In genomic region chr13:82627183-82627582, GRCh38 we compare ENCODE assay signal across 17 cellular contexts.
DNase-seq lines count a peak whose midpoint lies in the region; ATAC-seq and TF ChIP-seq lines count a peak whose summit lies in the region.
"Had no signal": no experiment of that assay in that cellular context is flagged by ENCODE, and none has a peak within 500 bp of the region (broad histone marks: within the 10 kb centered on the region; RNA-seq: fewer than 3 reads in every experiment).

No MANE protein-coding gene starts in this region.

- H3K4me3 ChIP-seq in astrocyte of the spinal cord (ENCODE audit: low read depth, low read length), result no peak overlapping the region
- H3K4me3 ChIP-seq: gastrocnemius medialis, right atrium auricular region, tibial nerve had no signal

- peak; percentile 34 for DNase-seq in NCI-H1105 treated with DMSO at 0.1 percent for 48 hours (lab: John Stamatoyannopoulos, UW)
- no peak for DNase-seq in NCI-H1105 (lab: John Stamatoyannopoulos, UW)
- peak; percentile 24 for DNase-seq in NCI-H1436 (lab: John Stamatoyannopoulos, UW)
- peak; percentile 51 for DNase-seq in astrocyte of the spinal cord (ENCODE audit: low read depth, low spot score)
- DNase-seq in non-pigmented ciliary epithelial cell (ENCODE audit: low read depth), result peak; percentile 61
- no peak for DNase-seq in NCI-H1694 treated with DMSO at 0.1 percent for 48 hours (lab: John Stamatoyannopoulos, UW)
- no peak for DNase-seq in NOMO-1 treated with DMSO at 0.1 percent for 48 hours (lab: John Stamatoyannopoulos, UW; ENCODE audit: unreplicated experiment)
- DNase-seq: 8988T; activated CD4-positive, alpha-beta memory T cell treated with anti-CD3 and anti-CD28 coated beads, Interleukin-2, amount 10 ng/mL, durations not matched to agents 7 days and 5 days; amygdala; gastrocnemius medialis; immature natural killer cell; stimulated activated CD4-positive, alpha-beta T cell treated with anti-CD3 and anti-CD28 coated beads, Interleukin-2, amount 100 ng/mL, for 24 hours; stimulated activated CD8-positive, alpha-beta memory T cell treated with anti-CD3 and anti-CD28 coated beads, Interleukin-4, amount 100 ng/mL, for 48 hours had no signal

- in situ Hi-C loops in astrocyte of the spinal cord (cut with HindIII; ENCODE audit: low sequenced_read_pairs), result no loop called here

- no peak for TF ChIP-seq CTCF in astrocyte of the spinal cord (IDR thresholded peaks at IDR 0.05; ENCODE audit: low read depth, low read length)

- no peak for ATAC-seq in HG03457 (IDR thresholded peaks at IDR 0.05; ENCODE audit: unreplicated experiment)
- ATAC-seq: gastrocnemius medialis had no signal

Comparison
In these comparisons a context has a peak if more than half of its experiments do, and no peak if none do; other contexts are left out.
1. DNase-seq: peak in NCI-H1105 treated with DMSO at 0.1 percent for 48 hours (single experiment), NCI-H1436 (single experiment), astrocyte of the spinal cord (single experiment) and non-pigmented ciliary epithelial cell (single experiment); none in NCI-H1105 (single experiment), NCI-H1694 treated with DMSO at 0.1 percent for 48 hours (single experiment) and NOMO-1 treated with DMSO at 0.1 percent for 48 hours (single experiment).